ENCODE assay signal across 16 cellular contexts in the genomic region with DNA sequence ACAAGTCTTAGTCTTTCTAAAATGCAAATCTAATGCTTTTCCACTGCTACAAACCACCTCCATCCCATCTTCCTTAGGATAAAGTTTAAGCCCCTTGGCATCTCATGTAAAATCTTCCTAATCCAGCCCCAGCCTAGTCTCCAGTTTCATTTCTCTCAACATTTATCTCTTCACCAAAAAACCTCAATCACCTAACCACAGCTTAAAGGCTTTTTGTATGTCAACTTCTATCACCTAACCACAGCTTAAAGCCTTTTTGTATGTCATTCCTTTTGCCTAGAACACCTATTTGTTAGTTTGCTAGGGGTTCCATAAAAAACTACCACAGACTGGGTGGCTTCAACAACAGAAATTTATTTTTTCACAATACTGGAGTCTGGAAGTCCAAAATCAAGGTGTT. TPM values are rescaled to one million over a fixed set of nuclear protein-coding genes. Genes with fewer than 3 reads are reported as not detected.
DNase-seq lines count a peak whose midpoint lies in the region; ATAC-seq and TF ChIP-seq lines count a peak whose summit lies in the region.
"Had no signal": no experiment of that assay in that cellular context is flagged by ENCODE, and none has a peak within 500 bp of the region (broad histone marks: within the 10 kb centered on the region; RNA-seq: fewer than 3 reads in every experiment).

No MANE protein-coding gene starts in this region.

- peaks cover 7% of the 10 kb centered on the region for H3K36me3 Mint-ChIP-seq in activated naive CD4-positive, alpha-beta T cell treated with anti-CD3 and anti-CD28 coated beads, Interleukin-2, amount 50 U/mL, for 24 hours

- BruUV-seq in Panc1 (replicated peaks; lab: Mats Ljungman, UMichigan): TSS peak; percentile 18

- in situ Hi-C loops in Panc1 (cut with HindIII; ENCODE audit: low pct_unique_long_range_greater_than_20kb, low sequenced_read_pairs): no loop called here

- peaks cover 58% of the 10 kb centered on the region for H3K4me1 Mint-ChIP-seq in activated naive CD4-positive, alpha-beta T cell treated with anti-CD3 and anti-CD28 coated beads, Interleukin-2, amount 50 U/mL, for 24 hours
- H3K4me1 Mint-ChIP-seq in stimulated activated naive CD8-positive, alpha-beta T cell treated with anti-CD3 and anti-CD28 coated beads, Interleukin-15, amount 100 ng/mL, for 72 hours: peaks cover 56% of the 10 kb centered on the region

- TF ChIP-seq CTCF in Panc1 (IDR thresholded peaks at IDR 0.05) (no peak), coronary artery (IDR thresholded peaks at IDR 0.05) (no peak)

- CTCF ChIA-PET in Panc1 (lab: Charles Lee): no interaction called here

- peaks cover 5% of the 10 kb centered on the region for H3K9me3 Mint-ChIP-seq in activated naive CD4-positive, alpha-beta T cell treated with anti-CD3 and anti-CD28 coated beads, Interleukin-2, amount 50 U/mL, for 24 hours
- H3K9me3 Mint-ChIP-seq in stimulated activated naive CD8-positive, alpha-beta T cell treated with anti-CD3 and anti-CD28 coated beads, Interleukin-15, amount 100 ng/mL, for 72 hours: no peaks in the 10 kb centered on the region
- H3K9me3 Mint-ChIP-seq: brain had no signal

- peak overlapping the region; percentile 38 for H3K4me3 Mint-ChIP-seq in activated naive CD4-positive, alpha-beta T cell treated with anti-CD3 and anti-CD28 coated beads, Interleukin-2, amount 50 U/mL, for 24 hours
- peak overlapping the region; percentile 55 to 72 for H3K4me3 Mint-ChIP-seq in stimulated activated naive CD8-positive, alpha-beta T cell treated with anti-CD3 and anti-CD28 coated beads, Interleukin-15, amount 100 ng/mL, for 72 hours

- H3K4me1 ChIP-seq in Panc1 (ENCODE audit: control insufficient read depth, insufficient read depth, low read length): peaks cover 6% of the 10 kb centered on the region; the same call in 1 of the 2 replicates

- POLR2A ChIA-PET in Panc1 (lab: Charles Lee): no interaction called here

- H3K27ac ChIP-seq in Panc1 (ENCODE audit: low read length) (no peak overlapping the region; the same call in 1 of the 2 replicates), coronary artery (no peak overlapping the region)

- no peak overlapping the region for H3K4me3 ChIP-seq in Panc1 (ENCODE audit: low read depth in 2 of 2, low read length in 2 of 2)
- no peak overlapping the region for H3K4me3 ChIP-seq in coronary artery

- no peak for ATAC-seq in Panc1
- no peak for ATAC-seq in stimulated activated naive CD8-positive, alpha-beta T cell treated with anti-CD3 and anti-CD28 coated beads, Interleukin-15, amount 100 ng/mL, for 72 hours

- intact Hi-C loops in Panc1 (cut with micrococcal nuclease; ENCODE audit: unreplicated experiment): no loop called here

- peak overlapping the region; percentile 49 for H3K27ac Mint-ChIP-seq in activated naive CD4-positive, alpha-beta T cell treated with anti-CD3 and anti-CD28 coated beads, Interleukin-2, amount 50 U/mL, for 24 hours
- H3K27ac Mint-ChIP-seq in stimulated activated naive CD8-positive, alpha-beta T cell treated with anti-CD3 and anti-CD28 coated beads, Interleukin-15, amount 100 ng/mL, for 72 hours: peak overlapping the region in 1 of 2 donors; percentile 34

- no peak for DNase-seq in activated naive CD4-positive, alpha-beta T cell treated with Interleukin-2 at 50 U/mL for 16 hours
- DNase-seq in Panc1 (ENCODE audit: low read depth, low spot score): no peak
- peak; percentile 69 for DNase-seq in amniotic epithelial cell (ENCODE audit: low read depth)
- DNase-seq in stimulated activated naive CD8-positive, alpha-beta T cell treated with anti-CD3 and anti-CD28 coated beads, Interleukin-15, amount 100 ng/mL, for 72 hours: no peak
- no peak for DNase-seq in superior temporal gyrus (ENCODE audit: extremely low spot score)
- DNase-seq in coronary artery (ENCODE audit: low spot score): no peak
- no peak for DNase-seq in HK-2 (ENCODE audit: unreplicated experiment)
- DNase-seq: activated effector memory CD4-positive, alpha-beta T cell treated with anti-CD3 and anti-CD28 coated beads, Interleukin-2, amount 50 U/mL, for 16 hours; GF-D8; hypothalamus; NCI-H2081 treated with DMSO at 0.1 percent for 48 hours; NCI-H748 treated with DMSO at 0.1 percent for 48 hours; RPMI8226; stimulated activated CD4-positive, alpha-beta T cell treated with anti-CD3 and anti-CD28 coated beads, Interleukin-12 subunit alpha, Interleukin-12 subunit beta, amount 100 ng/mL, for 4 hours had no signal

- no peaks in the 10 kb centered on the region for H3K9me3 ChIP-seq in Panc1 (ENCODE audit: control insufficient read depth, insufficient read depth, low read depth, low read length)

- no peaks in the 10 kb centered on the region for H3K27me3 Mint-ChIP-seq in activated naive CD4-positive, alpha-beta T cell treated with anti-CD3 and anti-CD28 coated beads, Interleukin-2, amount 50 U/mL, for 24 hours
- H3K27me3 Mint-ChIP-seq in stimulated activated naive CD8-positive, alpha-beta T cell treated with anti-CD3 and anti-CD28 coated beads, Interleukin-15, amount 100 ng/mL, for 72 hours: no peaks in the 10 kb centered on the region

- no peaks in the 10 kb centered on the region for H3K27me3 ChIP-seq in Panc1 (ENCODE audit: control insufficient read depth, insufficient read depth, low read length)

- H3K36me3 ChIP-seq in Panc1 (ENCODE audit: control insufficient read depth, insufficient read depth, low read length): no peaks in the 10 kb centered on the region; the same call in 1 of the 2 replicates

RNA-seq across cellular contexts. Expression of a gene that starts 4.1 kb away (rescaled TPM):
- 35.7 TPM for total RNA-seq in Panc1 (2021; ENCODE audit: unreplicated experiment)
- polyA plus RNA-seq in Panc1 (2012; ENCODE audit: insufficient read length): 11.6 TPM

RNA-seq across cellular contexts. Expression of a gene that starts 4.4 kb away (rescaled TPM):
- 33.4 TPM for total RNA-seq in Panc1 (2021; ENCODE audit: unreplicated experiment)
- polyA plus RNA-seq in Panc1 (2012; ENCODE audit: insufficient read length): 14.9 TPM
